Comparison of ENCODE assay signal across 1 cellular context in the genomic region with DNA sequence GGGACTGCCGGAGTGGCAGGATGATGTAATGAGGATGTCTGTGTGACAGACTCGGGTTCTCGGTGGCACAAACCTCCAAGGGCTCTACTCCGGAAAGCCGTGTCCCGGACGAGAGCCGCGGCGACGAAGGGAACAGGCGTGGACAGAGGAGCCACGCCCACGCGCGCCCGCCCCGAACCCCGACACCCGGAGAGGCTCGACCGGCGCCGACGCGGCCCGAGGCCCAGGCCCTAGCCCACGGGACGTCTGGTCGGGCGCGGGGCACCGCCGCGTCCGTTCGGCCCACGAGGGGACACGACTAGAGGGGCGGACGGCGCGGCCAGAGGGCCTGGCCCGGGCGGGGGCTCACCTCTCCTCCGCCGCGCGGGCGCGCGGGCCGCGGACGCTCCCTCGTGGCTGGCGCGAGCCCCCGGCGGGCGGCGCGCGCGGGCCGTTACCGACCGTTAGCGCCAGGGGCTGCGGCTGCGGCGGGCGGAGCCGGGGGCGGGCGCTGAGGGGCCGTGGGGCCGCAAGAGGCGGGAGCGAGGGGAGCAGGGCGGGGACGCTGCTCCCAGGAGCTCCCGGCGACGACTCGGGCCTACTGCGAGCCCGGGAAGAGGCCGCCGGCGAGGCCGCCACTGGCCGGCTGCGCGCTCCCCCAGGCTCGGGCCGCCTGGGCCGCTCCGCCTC.
TF ChIP-seq lines count a peak whose summit lies in the region.

No MANE protein-coding gene starts in this region.

TF ChIP-seq in K562, 482 proteins besides CTCF, POLR2A, EP300 and RAD21 (continued from another document and continues in another):
- TF ChIP-seq, protein P1, sequence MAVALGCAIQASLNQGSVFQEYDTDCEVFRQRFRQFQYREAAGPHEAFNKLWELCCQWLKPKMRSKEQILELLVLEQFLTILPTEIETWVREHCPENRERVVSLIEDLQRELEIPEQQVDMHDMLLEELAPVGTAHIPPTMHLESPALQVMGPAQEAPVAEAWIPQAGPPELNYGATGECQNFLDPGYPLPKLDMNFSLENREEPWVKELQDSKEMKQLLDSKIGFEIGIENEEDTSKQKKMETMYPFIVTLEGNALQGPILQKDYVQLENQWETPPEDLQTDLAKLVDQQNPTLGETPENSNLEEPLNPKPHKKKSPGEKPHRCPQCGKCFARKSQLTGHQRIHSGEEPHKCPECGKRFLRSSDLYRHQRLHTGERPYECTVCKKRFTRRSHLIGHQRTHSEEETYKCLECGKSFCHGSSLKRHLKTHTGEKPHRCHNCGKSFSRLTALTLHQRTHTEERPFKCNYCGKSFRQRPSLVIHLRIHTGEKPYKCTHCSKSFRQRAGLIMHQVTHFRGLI (CRISPR knock-in tag; IDR thresholded peaks at IDR 0.05): no peak
- peak; percentile 70 for TF ChIP-seq CCNT2 (IDR thresholded peaks at IDR 0.05; ENCODE audit: borderline replicate concordance, extremely low read depth, insufficient read length, low read depth, low read length)
- TF ChIP-seq NFIC (IDR thresholded peaks at IDR 0.05): 0 out of 2 replicates have a peak, but pooled peaks have one; percentile 4
- TF ChIP-seq, protein P2, sequence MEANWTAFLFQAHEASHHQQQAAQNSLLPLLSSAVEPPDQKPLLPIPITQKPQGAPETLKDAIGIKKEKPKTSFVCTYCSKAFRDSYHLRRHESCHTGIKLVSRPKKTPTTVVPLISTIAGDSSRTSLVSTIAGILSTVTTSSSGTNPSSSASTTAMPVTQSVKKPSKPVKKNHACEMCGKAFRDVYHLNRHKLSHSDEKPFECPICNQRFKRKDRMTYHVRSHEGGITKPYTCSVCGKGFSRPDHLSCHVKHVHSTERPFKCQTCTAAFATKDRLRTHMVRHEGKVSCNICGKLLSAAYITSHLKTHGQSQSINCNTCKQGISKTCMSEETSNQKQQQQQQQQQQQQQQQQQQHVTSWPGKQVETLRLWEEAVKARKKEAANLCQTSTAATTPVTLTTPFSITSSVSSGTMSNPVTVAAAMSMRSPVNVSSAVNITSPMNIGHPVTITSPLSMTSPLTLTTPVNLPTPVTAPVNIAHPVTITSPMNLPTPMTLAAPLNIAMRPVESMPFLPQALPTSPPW (CRISPR knock-in tag; IDR thresholded peaks at IDR 0.05): peak; percentile 82
- no peak for TF ChIP-seq CEBPB (tag; IDR thresholded peaks at IDR 0.05)
- TF ChIP-seq CSDE1 (IDR thresholded peaks at IDR 0.05): no peak
- TF ChIP-seq, protein P3, sequence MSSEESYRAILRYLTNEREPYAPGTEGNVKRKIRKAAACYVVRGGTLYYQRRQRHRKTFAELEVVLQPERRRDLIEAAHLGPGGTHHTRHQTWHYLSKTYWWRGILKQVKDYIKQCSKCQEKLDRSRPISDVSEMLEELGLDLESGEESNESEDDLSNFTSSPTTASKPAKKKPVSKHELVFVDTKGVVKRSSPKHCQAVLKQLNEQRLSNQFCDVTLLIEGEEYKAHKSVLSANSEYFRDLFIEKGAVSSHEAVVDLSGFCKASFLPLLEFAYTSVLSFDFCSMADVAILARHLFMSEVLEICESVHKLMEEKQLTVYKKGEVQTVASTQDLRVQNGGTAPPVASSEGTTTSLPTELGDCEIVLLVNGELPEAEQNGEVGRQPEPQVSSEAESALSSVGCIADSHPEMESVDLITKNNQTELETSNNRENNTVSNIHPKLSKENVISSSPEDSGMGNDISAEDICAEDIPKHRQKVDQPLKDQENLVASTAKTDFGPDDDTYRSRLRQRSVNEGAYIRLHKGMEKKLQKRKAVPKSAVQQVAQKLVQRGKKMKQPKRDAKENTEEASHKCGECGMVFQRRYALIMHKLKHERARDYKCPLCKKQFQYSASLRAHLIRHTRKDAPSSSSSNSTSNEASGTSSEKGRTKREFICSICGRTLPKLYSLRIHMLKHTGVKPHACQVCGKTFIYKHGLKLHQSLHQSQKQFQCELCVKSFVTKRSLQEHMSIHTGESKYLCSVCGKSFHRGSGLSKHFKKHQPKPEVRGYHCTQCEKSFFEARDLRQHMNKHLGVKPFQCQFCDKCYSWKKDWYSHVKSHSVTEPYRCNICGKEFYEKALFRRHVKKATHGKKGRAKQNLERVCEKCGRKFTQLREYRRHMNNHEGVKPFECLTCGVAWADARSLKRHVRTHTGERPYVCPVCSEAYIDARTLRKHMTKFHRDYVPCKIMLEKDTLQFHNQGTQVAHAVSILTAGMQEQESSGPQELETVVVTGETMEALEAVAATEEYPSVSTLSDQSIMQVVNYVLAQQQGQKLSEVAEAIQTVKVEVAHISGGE (CRISPR knock-in tag; IDR thresholded peaks at IDR 0.05): peak in 1 of 3 experiments; percentile 45; a peak in 1 of 6 replicates
- peak; percentile 20 to 74; a peak in 3 of 4 replicates for TF ChIP-seq MAZ (CRISPR knock-in tag; conservative IDR thresholded peaks at IDR 0.05 in 1 of 2, IDR thresholded peaks at IDR 0.05 in 1 of 2)
- no peak for TF ChIP-seq ZNF121 (CRISPR knock-in tag; conservative IDR thresholded peaks at IDR 0.05)
- no peak for TF ChIP-seq ZSCAN29 (IDR thresholded peaks at IDR 0.05)
- no peak for TF ChIP-seq ZNF354B (CRISPR knock-in tag; IDR thresholded peaks at IDR 0.05)
- no peak for TF ChIP-seq MEF2D (tag; conservative IDR thresholded peaks at IDR 0.05; ENCODE audit: low read depth)
- TF ChIP-seq DMBX1 (CRISPR knock-in tag; IDR thresholded peaks at IDR 0.05; ENCODE audit: borderline replicate concordance): no peak
- peak in 1 of 2 experiments; percentile 31; a peak in 1 of 4 replicates for TF ChIP-seq TEAD1 (CRISPR knock-in tag; IDR thresholded peaks at IDR 0.05)
- TF ChIP-seq, protein P4, sequence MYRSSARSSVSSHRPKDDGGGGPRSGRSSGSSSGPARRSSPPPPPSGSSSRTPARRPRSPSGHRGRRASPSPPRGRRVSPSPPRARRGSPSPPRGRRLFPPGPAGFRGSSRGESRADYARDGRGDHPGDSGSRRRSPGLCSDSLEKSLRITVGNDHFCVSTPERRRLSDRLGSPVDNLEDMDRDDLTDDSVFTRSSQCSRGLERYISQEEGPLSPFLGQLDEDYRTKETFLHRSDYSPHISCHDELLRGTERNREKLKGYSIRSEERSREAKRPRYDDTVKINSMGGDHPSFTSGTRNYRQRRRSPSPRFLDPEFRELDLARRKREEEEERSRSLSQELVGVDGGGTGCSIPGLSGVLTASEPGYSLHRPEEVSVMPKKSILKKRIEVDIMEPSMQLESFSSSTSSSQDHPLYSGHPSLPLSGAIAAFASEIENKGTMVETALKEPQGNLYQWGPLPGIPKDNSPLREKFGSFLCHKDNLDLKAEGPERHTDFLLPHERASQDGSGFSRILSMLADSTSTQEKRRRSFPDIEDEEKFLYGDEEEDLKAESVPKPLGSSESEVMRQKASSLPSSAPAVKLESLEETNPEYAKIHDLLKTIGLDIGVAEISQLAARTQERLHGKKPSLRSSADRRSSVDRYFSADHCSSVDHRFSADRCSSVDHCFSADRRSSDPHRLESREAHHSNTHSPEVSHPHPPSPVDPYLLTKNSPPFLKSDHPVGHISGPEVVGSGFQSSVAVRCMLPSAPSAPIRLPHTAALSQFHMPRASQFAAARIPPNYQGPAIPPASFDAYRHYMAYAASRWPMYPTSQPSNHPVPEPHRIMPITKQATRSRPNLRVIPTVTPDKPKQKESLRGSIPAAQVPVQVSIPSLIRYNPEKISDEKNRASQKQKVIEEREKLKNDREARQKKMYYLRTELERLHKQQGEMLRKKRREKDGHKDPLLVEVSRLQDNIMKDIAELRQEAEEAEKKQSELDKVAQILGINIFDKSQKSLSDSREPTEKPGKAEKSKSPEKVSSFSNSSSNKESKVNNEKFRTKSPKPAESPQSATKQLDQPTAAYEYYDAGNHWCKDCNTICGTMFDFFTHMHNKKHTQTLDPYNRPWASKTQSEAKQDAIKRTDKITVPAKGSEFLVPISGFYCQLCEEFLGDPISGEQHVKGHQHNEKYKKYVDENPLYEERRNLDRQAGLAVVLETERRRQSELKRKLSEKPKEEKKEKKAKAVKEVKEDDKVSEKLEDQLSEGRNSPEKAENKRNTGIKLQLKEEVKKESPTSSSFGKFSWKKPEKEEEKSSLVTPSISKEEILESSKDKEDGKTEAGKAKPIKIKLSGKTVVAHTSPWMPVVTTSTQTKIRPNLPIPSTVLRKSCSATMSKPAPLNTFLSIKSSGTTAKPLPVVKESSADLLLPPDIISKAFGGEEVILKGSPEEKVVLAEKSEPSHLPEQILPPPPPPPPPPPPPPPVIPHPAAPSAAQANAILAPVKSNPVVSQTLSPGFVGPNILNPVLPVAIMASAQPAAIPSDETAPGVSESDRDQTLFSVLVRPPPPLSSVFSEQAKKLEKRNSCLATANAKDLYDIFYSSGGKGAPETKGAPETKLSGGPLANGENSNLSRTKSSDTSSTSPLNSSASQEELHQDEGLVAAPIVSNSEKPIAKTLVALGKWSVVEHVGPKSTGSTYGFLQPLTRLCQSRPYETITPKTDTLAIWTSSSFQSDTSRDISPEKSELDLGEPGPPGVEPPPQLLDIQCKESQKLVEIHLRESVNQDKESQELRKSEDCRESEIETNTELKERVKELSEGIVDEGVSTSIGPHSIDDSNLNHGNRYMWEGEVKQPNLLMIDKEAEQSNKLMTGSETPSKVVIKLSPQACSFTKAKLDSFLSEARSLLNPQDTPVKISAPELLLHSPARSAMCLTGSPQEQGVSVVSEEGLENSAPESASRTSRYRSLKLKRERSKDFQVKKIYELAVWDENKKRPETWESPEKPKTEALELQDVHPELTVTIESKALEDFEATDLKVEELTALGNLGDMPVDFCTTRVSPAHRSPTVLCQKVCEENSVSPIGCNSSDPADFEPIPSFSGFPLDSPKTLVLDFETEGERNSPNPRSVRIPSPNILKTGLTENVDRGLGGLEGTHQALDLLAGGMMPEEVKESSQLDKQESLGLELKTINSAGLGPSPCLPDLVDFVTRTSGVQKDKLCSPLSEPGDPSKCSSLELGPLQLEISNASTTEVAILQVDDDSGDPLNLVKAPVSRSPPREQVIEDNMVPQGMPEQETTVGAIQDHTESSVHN (IDR thresholded peaks at IDR 0.05; ENCODE audit: borderline replicate concordance in 1 of 2, low read depth in 1 of 2): no peak
- TF ChIP-seq TBL1XR1 (IDR thresholded peaks at IDR 0.05; ENCODE audit: low read length in 2 of 2): no peak
- no peak for TF ChIP-seq POLR2B (IDR thresholded peaks at IDR 0.05; ENCODE audit: low read depth, partially characterized antibody)
- TF ChIP-seq CHD4 (IDR thresholded peaks at IDR 0.05; ENCODE audit: insufficient read depth, insufficient replicate concordance, low read depth, low read length, poor library complexity, severe bottlenecking): no peak
- TF ChIP-seq, protein P5, sequence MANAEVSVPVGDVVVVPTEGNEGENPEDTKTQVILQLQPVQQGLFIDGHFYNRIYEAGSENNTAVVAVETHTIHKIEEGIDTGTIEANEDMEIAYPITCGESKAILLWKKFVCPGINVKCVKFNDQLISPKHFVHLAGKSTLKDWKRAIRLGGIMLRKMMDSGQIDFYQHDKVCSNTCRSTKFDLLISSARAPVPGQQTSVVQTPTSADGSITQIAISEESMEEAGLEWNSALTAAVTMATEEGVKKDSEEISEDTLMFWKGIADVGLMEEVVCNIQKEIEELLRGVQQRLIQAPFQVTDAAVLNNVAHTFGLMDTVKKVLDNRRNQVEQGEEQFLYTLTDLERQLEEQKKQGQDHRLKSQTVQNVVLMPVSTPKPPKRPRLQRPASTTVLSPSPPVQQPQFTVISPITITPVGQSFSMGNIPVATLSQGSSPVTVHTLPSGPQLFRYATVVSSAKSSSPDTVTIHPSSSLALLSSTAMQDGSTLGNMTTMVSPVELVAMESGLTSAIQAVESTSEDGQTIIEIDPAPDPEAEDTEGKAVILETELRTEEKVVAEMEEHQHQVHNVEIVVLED (CRISPR knock-in tag; IDR thresholded peaks at IDR 0.05): peak; percentile 36; the same call in 1 of the 2 replicates
- TF ChIP-seq CTBP1 (IDR thresholded peaks at IDR 0.05; ENCODE audit: borderline replicate concordance): peak; percentile 41; the same call in 1 of the 2 replicates
- no peak for TF ChIP-seq ZNF316 (IDR thresholded peaks at IDR 0.05)
- TF ChIP-seq, protein P6, sequence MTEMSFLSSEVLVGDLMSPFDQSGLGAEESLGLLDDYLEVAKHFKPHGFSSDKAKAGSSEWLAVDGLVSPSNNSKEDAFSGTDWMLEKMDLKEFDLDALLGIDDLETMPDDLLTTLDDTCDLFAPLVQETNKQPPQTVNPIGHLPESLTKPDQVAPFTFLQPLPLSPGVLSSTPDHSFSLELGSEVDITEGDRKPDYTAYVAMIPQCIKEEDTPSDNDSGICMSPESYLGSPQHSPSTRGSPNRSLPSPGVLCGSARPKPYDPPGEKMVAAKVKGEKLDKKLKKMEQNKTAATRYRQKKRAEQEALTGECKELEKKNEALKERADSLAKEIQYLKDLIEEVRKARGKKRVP (CRISPR knock-in tag; IDR thresholded peaks at IDR 0.05): 0 out of 2 replicates have a peak, but pooled peaks have one; percentile 40
- TF ChIP-seq, protein P7, sequence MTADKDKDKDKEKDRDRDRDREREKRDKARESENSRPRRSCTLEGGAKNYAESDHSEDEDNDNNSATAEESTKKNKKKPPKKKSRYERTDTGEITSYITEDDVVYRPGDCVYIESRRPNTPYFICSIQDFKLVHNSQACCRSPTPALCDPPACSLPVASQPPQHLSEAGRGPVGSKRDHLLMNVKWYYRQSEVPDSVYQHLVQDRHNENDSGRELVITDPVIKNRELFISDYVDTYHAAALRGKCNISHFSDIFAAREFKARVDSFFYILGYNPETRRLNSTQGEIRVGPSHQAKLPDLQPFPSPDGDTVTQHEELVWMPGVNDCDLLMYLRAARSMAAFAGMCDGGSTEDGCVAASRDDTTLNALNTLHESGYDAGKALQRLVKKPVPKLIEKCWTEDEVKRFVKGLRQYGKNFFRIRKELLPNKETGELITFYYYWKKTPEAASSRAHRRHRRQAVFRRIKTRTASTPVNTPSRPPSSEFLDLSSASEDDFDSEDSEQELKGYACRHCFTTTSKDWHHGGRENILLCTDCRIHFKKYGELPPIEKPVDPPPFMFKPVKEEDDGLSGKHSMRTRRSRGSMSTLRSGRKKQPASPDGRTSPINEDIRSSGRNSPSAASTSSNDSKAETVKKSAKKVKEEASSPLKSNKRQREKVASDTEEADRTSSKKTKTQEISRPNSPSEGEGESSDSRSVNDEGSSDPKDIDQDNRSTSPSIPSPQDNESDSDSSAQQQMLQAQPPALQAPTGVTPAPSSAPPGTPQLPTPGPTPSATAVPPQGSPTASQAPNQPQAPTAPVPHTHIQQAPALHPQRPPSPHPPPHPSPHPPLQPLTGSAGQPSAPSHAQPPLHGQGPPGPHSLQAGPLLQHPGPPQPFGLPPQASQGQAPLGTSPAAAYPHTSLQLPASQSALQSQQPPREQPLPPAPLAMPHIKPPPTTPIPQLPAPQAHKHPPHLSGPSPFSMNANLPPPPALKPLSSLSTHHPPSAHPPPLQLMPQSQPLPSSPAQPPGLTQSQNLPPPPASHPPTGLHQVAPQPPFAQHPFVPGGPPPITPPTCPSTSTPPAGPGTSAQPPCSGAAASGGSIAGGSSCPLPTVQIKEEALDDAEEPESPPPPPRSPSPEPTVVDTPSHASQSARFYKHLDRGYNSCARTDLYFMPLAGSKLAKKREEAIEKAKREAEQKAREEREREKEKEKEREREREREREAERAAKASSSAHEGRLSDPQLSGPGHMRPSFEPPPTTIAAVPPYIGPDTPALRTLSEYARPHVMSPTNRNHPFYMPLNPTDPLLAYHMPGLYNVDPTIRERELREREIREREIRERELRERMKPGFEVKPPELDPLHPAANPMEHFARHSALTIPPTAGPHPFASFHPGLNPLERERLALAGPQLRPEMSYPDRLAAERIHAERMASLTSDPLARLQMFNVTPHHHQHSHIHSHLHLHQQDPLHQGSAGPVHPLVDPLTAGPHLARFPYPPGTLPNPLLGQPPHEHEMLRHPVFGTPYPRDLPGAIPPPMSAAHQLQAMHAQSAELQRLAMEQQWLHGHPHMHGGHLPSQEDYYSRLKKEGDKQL (CRISPR knock-in tag; IDR thresholded peaks at IDR 0.05; ENCODE audit: borderline replicate concordance): no peak
- no peak for TF ChIP-seq JUNB (CRISPR knock-in tag; conservative IDR thresholded peaks at IDR 0.05)
- no peak for TF ChIP-seq OTX1 (CRISPR knock-in tag; IDR thresholded peaks at IDR 0.05)
- TF ChIP-seq RB1 (IDR thresholded peaks at IDR 0.05; ENCODE audit: low read depth): peak; percentile 87
- no peak for TF ChIP-seq ZC3H11A (IDR thresholded peaks at IDR 0.05; ENCODE audit: low read depth, low read length)
- no peak for TF ChIP-seq FOXP1 (CRISPR knock-in tag; IDR thresholded peaks at IDR 0.05)
